In genomic region chr11:9688716-9689511, GRCh38 we compare ENCODE assay signal across 1 cellular context.
TF ChIP-seq lines count a peak whose summit lies in the region.

No MANE protein-coding gene starts in this region.

TF ChIP-seq in GM12878, 131 proteins besides CTCF, POLR2A, EP300 and RAD21 (continued from another document and continues in another):
- TF ChIP-seq ELK1 (IDR thresholded peaks at IDR 0.05; ENCODE audit: low read depth, low read length): no peak
- peak; percentile 57 for TF ChIP-seq NFIC (IDR thresholded peaks at IDR 0.05; ENCODE audit: low read depth, low read length)
- TF ChIP-seq ATF7 (IDR thresholded peaks at IDR 0.05; ENCODE audit: low read depth): peak; percentile 54
- 0 out of 2 replicates have a peak, but pooled peaks have one; percentile 55 for TF ChIP-seq FOXM1 (IDR thresholded peaks at IDR 0.05; ENCODE audit: low read depth, low read length)
- TF ChIP-seq RBBP5 (conservative IDR thresholded peaks at IDR 0.05): no peak
- TF ChIP-seq DPF2 (IDR thresholded peaks at IDR 0.05): no peak
- TF ChIP-seq, protein P1, sequence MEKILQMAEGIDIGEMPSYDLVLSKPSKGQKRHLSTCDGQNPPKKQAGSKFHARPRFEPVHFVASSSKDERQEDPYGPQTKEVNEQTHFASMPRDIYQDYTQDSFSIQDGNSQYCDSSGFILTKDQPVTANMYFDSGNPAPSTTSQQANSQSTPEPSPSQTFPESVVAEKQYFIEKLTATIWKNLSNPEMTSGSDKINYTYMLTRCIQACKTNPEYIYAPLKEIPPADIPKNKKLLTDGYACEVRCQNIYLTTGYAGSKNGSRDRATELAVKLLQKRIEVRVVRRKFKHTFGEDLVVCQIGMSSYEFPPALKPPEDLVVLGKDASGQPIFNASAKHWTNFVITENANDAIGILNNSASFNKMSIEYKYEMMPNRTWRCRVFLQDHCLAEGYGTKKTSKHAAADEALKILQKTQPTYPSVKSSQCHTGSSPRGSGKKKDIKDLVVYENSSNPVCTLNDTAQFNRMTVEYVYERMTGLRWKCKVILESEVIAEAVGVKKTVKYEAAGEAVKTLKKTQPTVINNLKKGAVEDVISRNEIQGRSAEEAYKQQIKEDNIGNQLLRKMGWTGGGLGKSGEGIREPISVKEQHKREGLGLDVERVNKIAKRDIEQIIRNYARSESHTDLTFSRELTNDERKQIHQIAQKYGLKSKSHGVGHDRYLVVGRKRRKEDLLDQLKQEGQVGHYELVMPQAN (conservative IDR thresholded peaks at IDR 0.05): no peak
- no peak for TF ChIP-seq GABPA (IDR thresholded peaks at IDR 0.05; ENCODE audit: low read depth)
- no peak for TF ChIP-seq ZNF274 (IDR thresholded peaks at IDR 0.05; ENCODE audit: insufficient read depth, insufficient read length)
- TF ChIP-seq TBL1XR1 (IDR thresholded peaks at IDR 0.05; ENCODE audit: low read depth, low read length): no peak
- peak; percentile 38; the same call in 1 of the 2 replicates for TF ChIP-seq POLR2AphosphoS5 (IDR thresholded peaks at IDR 0.05; ENCODE audit: low read length)
- no peak for TF ChIP-seq ZNF24 (IDR thresholded peaks at IDR 0.05)
- 0 out of 2 replicates have a peak, but pooled peaks have one; percentile 6 for TF ChIP-seq SMAD5 (IDR thresholded peaks at IDR 0.05; ENCODE audit: low read depth)
- peak; percentile 64; the same call in 1 of the 2 replicates for TF ChIP-seq CBFB (IDR thresholded peaks at IDR 0.05; ENCODE audit: low read depth)
- TF ChIP-seq IKZF2 (IDR thresholded peaks at IDR 0.05): peak in 1 of 2 experiments; percentile 69; a peak in 3 of 4 replicates
- peak; percentile 56; the same call in 1 of the 2 replicates for TF ChIP-seq PML (IDR thresholded peaks at IDR 0.05; ENCODE audit: low read length)
- no peak for TF ChIP-seq MEF2B (IDR thresholded peaks at IDR 0.05; ENCODE audit: partially characterized antibody, poor library complexity, severe bottlenecking)
- no peak for TF ChIP-seq SMARCA5 (IDR thresholded peaks at IDR 0.05)
- TF ChIP-seq ZBED1 (IDR thresholded peaks at IDR 0.05; ENCODE audit: borderline replicate concordance): 0 out of 2 replicates have a peak, but pooled peaks have one; percentile 65
- TF ChIP-seq CBX5 (IDR thresholded peaks at IDR 0.05; ENCODE audit: low read depth): peak; percentile 89
- TF ChIP-seq, protein P2, sequence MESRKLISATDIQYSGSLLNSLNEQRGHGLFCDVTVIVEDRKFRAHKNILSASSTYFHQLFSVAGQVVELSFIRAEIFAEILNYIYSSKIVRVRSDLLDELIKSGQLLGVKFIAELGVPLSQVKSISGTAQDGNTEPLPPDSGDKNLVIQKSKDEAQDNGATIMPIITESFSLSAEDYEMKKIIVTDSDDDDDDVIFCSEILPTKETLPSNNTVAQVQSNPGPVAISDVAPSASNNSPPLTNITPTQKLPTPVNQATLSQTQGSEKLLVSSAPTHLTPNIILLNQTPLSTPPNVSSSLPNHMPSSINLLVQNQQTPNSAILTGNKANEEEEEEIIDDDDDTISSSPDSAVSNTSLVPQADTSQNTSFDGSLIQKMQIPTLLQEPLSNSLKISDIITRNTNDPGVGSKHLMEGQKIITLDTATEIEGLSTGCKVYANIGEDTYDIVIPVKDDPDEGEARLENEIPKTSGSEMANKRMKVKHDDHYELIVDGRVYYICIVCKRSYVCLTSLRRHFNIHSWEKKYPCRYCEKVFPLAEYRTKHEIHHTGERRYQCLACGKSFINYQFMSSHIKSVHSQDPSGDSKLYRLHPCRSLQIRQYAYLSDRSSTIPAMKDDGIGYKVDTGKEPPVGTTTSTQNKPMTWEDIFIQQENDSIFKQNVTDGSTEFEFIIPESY (IDR thresholded peaks at IDR 0.05): no peak
- TF ChIP-seq EGR1 (IDR thresholded peaks at IDR 0.05; ENCODE audit: borderline replicate concordance in 1 of 2, low read depth in 2 of 2, low read length in 2 of 2): no peak
- TF ChIP-seq SREBF2 (IDR thresholded peaks at IDR 0.05; ENCODE audit: low read length): no peak
- TF ChIP-seq BCL3 (IDR thresholded peaks at IDR 0.05; ENCODE audit: borderline replicate concordance, insufficient read depth, low read depth, low read length, poor library complexity, severe bottlenecking): no peak
- TF ChIP-seq, protein P3, sequence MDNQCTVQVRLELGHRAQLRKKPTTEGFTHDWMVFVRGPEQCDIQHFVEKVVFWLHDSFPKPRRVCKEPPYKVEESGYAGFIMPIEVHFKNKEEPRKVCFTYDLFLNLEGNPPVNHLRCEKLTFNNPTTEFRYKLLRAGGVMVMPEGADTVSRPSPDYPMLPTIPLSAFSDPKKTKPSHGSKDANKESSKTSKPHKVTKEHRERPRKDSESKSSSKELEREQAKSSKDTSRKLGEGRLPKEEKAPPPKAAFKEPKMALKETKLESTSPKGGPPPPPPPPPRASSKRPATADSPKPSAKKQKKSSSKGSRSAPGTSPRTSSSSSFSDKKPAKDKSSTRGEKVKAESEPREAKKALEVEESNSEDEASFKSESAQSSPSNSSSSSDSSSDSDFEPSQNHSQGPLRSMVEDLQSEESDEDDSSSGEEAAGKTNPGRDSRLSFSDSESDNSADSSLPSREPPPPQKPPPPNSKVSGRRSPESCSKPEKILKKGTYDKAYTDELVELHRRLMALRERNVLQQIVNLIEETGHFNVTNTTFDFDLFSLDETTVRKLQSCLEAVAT (IDR thresholded peaks at IDR 0.05): no peak
- no peak for TF ChIP-seq STAT1 (conservative IDR thresholded peaks at IDR 0.05)
- no peak; the same call in 1 of the 2 replicates for TF ChIP-seq ATF2 (IDR thresholded peaks at IDR 0.05; ENCODE audit: low read length)
- no peak for TF ChIP-seq RELA (IDR thresholded peaks at IDR 0.05; ENCODE audit: borderline replicate concordance, partially characterized antibody)
- TF ChIP-seq MTA3 (IDR thresholded peaks at IDR 0.05; ENCODE audit: borderline replicate concordance, low read length): no peak
- TF ChIP-seq NBN (IDR thresholded peaks at IDR 0.05): 0 out of 2 replicates have a peak, but pooled peaks have one; percentile 45
- TF ChIP-seq NFYA (IDR thresholded peaks at IDR 0.05; ENCODE audit: borderline replicate concordance, low read depth, low read length): no peak
- peak; percentile 59; the same call in 1 of the 2 replicates for TF ChIP-seq TAF1 (IDR thresholded peaks at IDR 0.05; ENCODE audit: borderline replicate concordance, low read depth, low read length)
- TF ChIP-seq BHLHE40 (IDR thresholded peaks at IDR 0.05; ENCODE audit: borderline replicate concordance in 1 of 2, low read depth in 2 of 2, low read length in 1 of 2): peak; percentile 89 to 92
- no peak for TF ChIP-seq ZNF207 (IDR thresholded peaks at IDR 0.05; ENCODE audit: borderline replicate concordance)
- no peak for TF ChIP-seq CEBPB (IDR thresholded peaks at IDR 0.05; ENCODE audit: borderline replicate concordance in 1 of 2, low read depth in 2 of 2, low read length in 2 of 2)
- peak; percentile 57 for TF ChIP-seq SKIL (IDR thresholded peaks at IDR 0.05; ENCODE audit: low read depth, poor library complexity, severe bottlenecking)
- no peak for TF ChIP-seq LARP7 (IDR thresholded peaks at IDR 0.05)
- TF ChIP-seq, protein P4, sequence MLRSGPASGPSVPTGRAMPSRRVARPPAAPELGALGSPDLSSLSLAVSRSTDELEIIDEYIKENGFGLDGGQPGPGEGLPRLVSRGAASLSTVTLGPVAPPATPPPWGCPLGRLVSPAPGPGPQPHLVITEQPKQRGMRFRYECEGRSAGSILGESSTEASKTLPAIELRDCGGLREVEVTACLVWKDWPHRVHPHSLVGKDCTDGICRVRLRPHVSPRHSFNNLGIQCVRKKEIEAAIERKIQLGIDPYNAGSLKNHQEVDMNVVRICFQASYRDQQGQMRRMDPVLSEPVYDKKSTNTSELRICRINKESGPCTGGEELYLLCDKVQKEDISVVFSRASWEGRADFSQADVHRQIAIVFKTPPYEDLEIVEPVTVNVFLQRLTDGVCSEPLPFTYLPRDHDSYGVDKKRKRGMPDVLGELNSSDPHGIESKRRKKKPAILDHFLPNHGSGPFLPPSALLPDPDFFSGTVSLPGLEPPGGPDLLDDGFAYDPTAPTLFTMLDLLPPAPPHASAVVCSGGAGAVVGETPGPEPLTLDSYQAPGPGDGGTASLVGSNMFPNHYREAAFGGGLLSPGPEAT (IDR thresholded peaks at IDR 0.05; ENCODE audit: low read depth): no peak; the same call in 1 of the 2 replicates
- peak; percentile 95 for TF ChIP-seq RUNX3 (IDR thresholded peaks at IDR 0.05; ENCODE audit: low read length)
- no peak for TF ChIP-seq SUZ12 (IDR thresholded peaks at IDR 0.05; ENCODE audit: unreplicated experiment)
- TF ChIP-seq SP1 (IDR thresholded peaks at IDR 0.05; ENCODE audit: low read depth, low read length): peak; percentile 44
- no peak for TF ChIP-seq NRF1 (conservative IDR thresholded peaks at IDR 0.05; ENCODE audit: low read depth, low read length)
- no peak for TF ChIP-seq CBX3 (IDR thresholded peaks at IDR 0.05; ENCODE audit: borderline replicate concordance, low read depth)
- TF ChIP-seq SUPT20H (IDR thresholded peaks at IDR 0.05; ENCODE audit: borderline replicate concordance, control insufficient read depth, low read depth, low read length): no peak
- no peak for TF ChIP-seq BMI1 (IDR thresholded peaks at IDR 0.05; ENCODE audit: borderline replicate concordance)
- no peak for TF ChIP-seq ZNF384 (IDR thresholded peaks at IDR 0.05; ENCODE audit: borderline replicate concordance, low read depth, low read length)
- no peak for TF ChIP-seq ZSCAN29 (IDR thresholded peaks at IDR 0.05)
- TF ChIP-seq, protein P5, sequence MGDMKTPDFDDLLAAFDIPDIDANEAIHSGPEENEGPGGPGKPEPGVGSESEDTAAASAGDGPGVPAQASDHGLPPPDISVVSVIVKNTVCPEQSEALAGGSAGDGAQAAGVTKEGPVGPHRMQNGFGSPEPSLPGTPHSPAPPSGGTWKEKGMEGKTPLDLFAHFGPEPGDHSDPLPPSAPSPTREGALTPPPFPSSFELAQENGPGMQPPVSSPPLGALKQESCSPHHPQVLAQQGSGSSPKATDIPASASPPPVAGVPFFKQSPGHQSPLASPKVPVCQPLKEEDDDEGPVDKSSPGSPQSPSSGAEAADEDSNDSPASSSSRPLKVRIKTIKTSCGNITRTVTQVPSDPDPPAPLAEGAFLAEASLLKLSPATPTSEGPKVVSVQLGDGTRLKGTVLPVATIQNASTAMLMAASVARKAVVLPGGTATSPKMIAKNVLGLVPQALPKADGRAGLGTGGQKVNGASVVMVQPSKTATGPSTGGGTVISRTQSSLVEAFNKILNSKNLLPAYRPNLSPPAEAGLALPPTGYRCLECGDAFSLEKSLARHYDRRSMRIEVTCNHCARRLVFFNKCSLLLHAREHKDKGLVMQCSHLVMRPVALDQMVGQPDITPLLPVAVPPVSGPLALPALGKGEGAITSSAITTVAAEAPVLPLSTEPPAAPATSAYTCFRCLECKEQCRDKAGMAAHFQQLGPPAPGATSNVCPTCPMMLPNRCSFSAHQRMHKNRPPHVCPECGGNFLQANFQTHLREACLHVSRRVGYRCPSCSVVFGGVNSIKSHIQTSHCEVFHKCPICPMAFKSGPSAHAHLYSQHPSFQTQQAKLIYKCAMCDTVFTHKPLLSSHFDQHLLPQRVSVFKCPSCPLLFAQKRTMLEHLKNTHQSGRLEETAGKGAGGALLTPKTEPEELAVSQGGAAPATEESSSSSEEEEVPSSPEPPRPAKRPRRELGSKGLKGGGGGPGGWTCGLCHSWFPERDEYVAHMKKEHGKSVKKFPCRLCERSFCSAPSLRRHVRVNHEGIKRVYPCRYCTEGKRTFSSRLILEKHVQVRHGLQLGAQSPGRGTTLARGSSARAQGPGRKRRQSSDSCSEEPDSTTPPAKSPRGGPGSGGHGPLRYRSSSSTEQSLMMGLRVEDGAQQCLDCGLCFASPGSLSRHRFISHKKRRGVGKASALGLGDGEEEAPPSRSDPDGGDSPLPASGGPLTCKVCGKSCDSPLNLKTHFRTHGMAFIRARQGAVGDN (IDR thresholded peaks at IDR 0.05): peak; percentile 48; the same call in 1 of the 2 replicates
